3 cellular contexts compared by ENCODE assay signal in the genomic region with DNA sequence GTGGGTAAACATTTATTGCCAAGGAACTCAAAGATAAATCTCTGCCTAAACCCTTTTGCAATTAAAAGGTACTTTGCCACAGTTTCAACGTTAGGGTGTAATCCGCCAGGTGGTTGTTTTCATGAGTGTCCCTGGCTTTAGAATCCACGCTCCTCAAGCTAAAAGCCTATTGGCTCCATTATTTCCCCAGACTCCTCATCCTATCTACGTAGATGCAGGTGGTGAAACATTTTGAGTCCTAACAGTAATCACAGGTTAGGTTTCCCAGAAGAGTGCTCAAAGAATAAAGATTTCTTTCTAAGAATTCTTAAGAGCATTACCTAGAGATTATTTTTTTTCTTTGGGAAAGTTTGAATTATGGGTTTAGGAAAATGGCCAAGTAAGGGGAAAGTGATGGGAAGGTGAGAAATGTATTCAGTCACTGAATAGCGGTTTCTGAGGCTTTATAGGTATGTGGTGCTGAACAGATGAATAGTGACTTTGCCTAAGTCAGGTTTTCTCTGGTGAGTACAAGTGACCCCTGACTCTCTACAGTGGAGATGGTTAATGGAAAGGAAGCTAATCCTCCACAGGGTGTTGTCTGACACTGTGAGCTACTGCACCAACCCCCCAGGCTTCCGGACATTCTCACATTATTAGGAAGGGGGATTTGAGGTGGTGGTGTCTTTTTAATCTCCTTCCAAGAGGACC.
TF ChIP-seq lines count a peak whose summit lies in the region.

No MANE protein-coding gene starts in this region.

TF ChIP-seq in liver, 16 proteins besides CTCF, POLR2A, EP300 and RAD21:
- TF ChIP-seq FOXA1 (IDR thresholded peaks at IDR 0.05): no peak
- no peak for TF ChIP-seq JUND (IDR thresholded peaks at IDR 0.05)
- TF ChIP-seq EGR1 (IDR thresholded peaks at IDR 0.05; ENCODE audit: low read depth in 2 of 2): no peak
- TF ChIP-seq REST (IDR thresholded peaks at IDR 0.05): no peak
- no peak for TF ChIP-seq HNF4A (conservative IDR thresholded peaks at IDR 0.05)
- TF ChIP-seq, protein P1, sequence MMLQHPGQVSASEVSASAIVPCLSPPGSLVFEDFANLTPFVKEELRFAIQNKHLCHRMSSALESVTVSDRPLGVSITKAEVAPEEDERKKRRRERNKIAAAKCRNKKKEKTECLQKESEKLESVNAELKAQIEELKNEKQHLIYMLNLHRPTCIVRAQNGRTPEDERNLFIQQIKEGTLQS (IDR thresholded peaks at IDR 0.05): no peak
- TF ChIP-seq RXRA (IDR thresholded peaks at IDR 0.05): no peak
- TF ChIP-seq YY1 (IDR thresholded peaks at IDR 0.05): no peak
- no peak for TF ChIP-seq SP1 (IDR thresholded peaks at IDR 0.05)
- no peak for TF ChIP-seq HNF4G (IDR thresholded peaks at IDR 0.05)
- TF ChIP-seq FOXA2 (IDR thresholded peaks at IDR 0.05): no peak
- TF ChIP-seq, protein P2, sequence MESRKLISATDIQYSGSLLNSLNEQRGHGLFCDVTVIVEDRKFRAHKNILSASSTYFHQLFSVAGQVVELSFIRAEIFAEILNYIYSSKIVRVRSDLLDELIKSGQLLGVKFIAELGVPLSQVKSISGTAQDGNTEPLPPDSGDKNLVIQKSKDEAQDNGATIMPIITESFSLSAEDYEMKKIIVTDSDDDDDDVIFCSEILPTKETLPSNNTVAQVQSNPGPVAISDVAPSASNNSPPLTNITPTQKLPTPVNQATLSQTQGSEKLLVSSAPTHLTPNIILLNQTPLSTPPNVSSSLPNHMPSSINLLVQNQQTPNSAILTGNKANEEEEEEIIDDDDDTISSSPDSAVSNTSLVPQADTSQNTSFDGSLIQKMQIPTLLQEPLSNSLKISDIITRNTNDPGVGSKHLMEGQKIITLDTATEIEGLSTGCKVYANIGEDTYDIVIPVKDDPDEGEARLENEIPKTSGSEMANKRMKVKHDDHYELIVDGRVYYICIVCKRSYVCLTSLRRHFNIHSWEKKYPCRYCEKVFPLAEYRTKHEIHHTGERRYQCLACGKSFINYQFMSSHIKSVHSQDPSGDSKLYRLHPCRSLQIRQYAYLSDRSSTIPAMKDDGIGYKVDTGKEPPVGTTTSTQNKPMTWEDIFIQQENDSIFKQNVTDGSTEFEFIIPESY (IDR thresholded peaks at IDR 0.05): no peak
- TF ChIP-seq NR2F2 (IDR thresholded peaks at IDR 0.05): no peak
- no peak for TF ChIP-seq GABPA (IDR thresholded peaks at IDR 0.05 in 1 of 2, conservative IDR thresholded peaks at IDR 0.05 in 1 of 2)
- TF ChIP-seq TAF1 (conservative IDR thresholded peaks at IDR 0.05): no peak
- TF ChIP-seq MAX (IDR thresholded peaks at IDR 0.05): no peak

TF ChIP-seq in HepG2, 621 proteins besides CTCF, POLR2A, EP300 and RAD21:
- no peak for TF ChIP-seq TAF15 (IDR thresholded peaks at IDR 0.05; ENCODE audit: low read depth, low read length, poor library complexity, severe bottlenecking)

TF ChIP-seq in endothelial cell of umbilical vein, 7 proteins besides CTCF, POLR2A, EP300 and RAD21:
- TF ChIP-seq MAX (IDR thresholded peaks at IDR 0.05; ENCODE audit: insufficient read depth, insufficient read length) (no peak), JUN (IDR thresholded peaks at IDR 0.05; ENCODE audit: borderline replicate concordance, insufficient read depth, insufficient read length, low read depth) (no peak), MYC (IDR thresholded peaks at IDR 0.05; ENCODE audit: low read depth, low read length) (no peak), GATA2 (IDR thresholded peaks at IDR 0.05; ENCODE audit: insufficient read depth, insufficient read length, low read depth, low read length) (no peak), FOS (IDR thresholded peaks at IDR 0.05; ENCODE audit: borderline replicate concordance, insufficient read depth, low read length) (no peak), POLR2AphosphoS5 (IDR thresholded peaks at IDR 0.05; ENCODE audit: insufficient read depth, low read depth, low read length) (no peak), EZH2 (IDR thresholded peaks at IDR 0.05; ENCODE audit: borderline replicate concordance, low read depth, low read length, severe bottlenecking) (no peak)
